In genomic region chr7:41568135-41568534, GRCh38 we compare ENCODE assay signal across 21 cellular contexts.
DNase-seq lines count a peak whose midpoint lies in the region; ATAC-seq, FAIRE-seq and TF ChIP-seq lines count a peak whose summit lies in the region.
"Had no signal": no experiment of that assay in that cellular context is flagged by ENCODE, and none has a peak within 500 bp of the region (broad histone marks: within the 10 kb centered on the region; RNA-seq: fewer than 3 reads in every experiment).

No MANE protein-coding gene starts in this region.

- H3K4me3 Mint-ChIP-seq in activated CD4-positive, alpha-beta T cell treated with anti-CD3 and anti-CD28 coated beads, Interleukin-2, amount 10 ng/mL, durations not matched to agents 7 days and 5 days, result no peak overlapping the region
- H3K4me3 Mint-ChIP-seq: H9; T-helper 1 cell treated with Interleukin-12 subunit alpha and Interleukin-12 subunit beta and Interleukin-4 antibody, amounts not matched to agents 30 μg/mL and 1 μg/mL, for 36 hours had no signal

- no peak for TF ChIP-seq EP300 in GM12878 (IDR thresholded peaks at IDR 0.05; ENCODE audit: borderline replicate concordance in 1 of 2, control insufficient read depth in 1 of 2, low read depth in 2 of 2, low read length in 2 of 2)

- FAIRE-seq in GM12878 (lab: Jason Lieb, UNC), result no peak
- FAIRE-seq: A204.1 had no signal

- H3K9ac ChIP-seq in BLaER1 treated with 17β-estradiol and CSF1 and Interleukin-3, amounts not matched to agents 10 nM and 100 nM, result no peak overlapping the region
- H3K9ac ChIP-seq in GM12878 (ENCODE audit: control insufficient read depth, insufficient read depth, low read length), result no peak overlapping the region

- RAD21 ChIA-PET in GM12878 (lab: Charles Lee; ENCODE audit: unreplicated experiment), result no interaction called here

- no peaks in the 10 kb centered on the region for H3K79me2 ChIP-seq in GM12878 (ENCODE audit: control insufficient read depth, insufficient read depth, low read length)

- H3K4me3 ChIP-seq in BLaER1 treated with 17β-estradiol and CSF1 and Interleukin-3, amounts not matched to agents 10 nM and 100 nM, result no peak overlapping the region
- H3K4me3 ChIP-seq in GM12878, result no peak overlapping the region
- H3K4me3 ChIP-seq: Peyer's patch had no signal

- H3K4me2 ChIP-seq in BLaER1 treated with 17β-estradiol and CSF1 and Interleukin-3, amounts not matched to agents 10 nM and 100 nM, result peak overlapping the region; percentile 55 to 85 (median 73)
- H3K4me2 ChIP-seq in GM12878 (ENCODE audit: control insufficient read depth, insufficient read depth), result no peak overlapping the region

- TF ChIP-seq CTCF in GM12878 (IDR thresholded peaks at IDR 0.05 in 2 of 3, conservative IDR thresholded peaks at IDR 0.05 in 1 of 3; ENCODE audit: control insufficient read depth in 2 of 3, extremely low read depth in 1 of 3, insufficient read depth in 1 of 3, low read depth in 3 of 3, low read length in 3 of 3), result no peak

- H3K27ac ChIP-seq in BLaER1 treated with 17β-estradiol and CSF1 and Interleukin-3, amounts not matched to agents 10 nM and 100 nM, result peak overlapping the region in 2 of 11 experiments; percentile 8 to 71; a peak in 1 of 22 replicates
- H3K27ac ChIP-seq in GM12878 (ENCODE audit: control insufficient read depth, insufficient read depth), result no peak overlapping the region
- H3K27ac ChIP-seq: HL-60, Peyer's patch had no signal

- POLR2A ChIA-PET in GM12878 (lab: Charles Lee), result no interaction called here
- POLR2A ChIA-PET in activated CD4-positive, alpha-beta T cell treated with anti-CD3 and anti-CD28 coated beads, Interleukin-2, amount 10 ng/mL, durations not matched to agents 7 days and 5 days (lab: Charles Lee), result no interaction called here

- no TSS peak for BruUV-seq in GM12878 (replicated peaks; lab: Mats Ljungman, UMichigan)

- H4K20me1 ChIP-seq in BLaER1 treated with 17β-estradiol and CSF1 and Interleukin-3, amounts not matched to agents 10 nM and 100 nM, result no peaks in the 10 kb centered on the region
- H4K20me1 ChIP-seq in GM12878 (ENCODE audit: control insufficient read depth, insufficient read depth), result no peaks in the 10 kb centered on the region

- SMC1A ChIA-PET in GM12878 (lab: Charles Lee; ENCODE audit: uncharacterized antibody, unreplicated experiment), result no interaction called here

- no peak for TF ChIP-seq POLR2A in GM12878 (IDR thresholded peaks at IDR 0.05; ENCODE audit: low read depth, low read length)

- no peaks in the 10 kb centered on the region for H3K27me3 ChIP-seq in BLaER1 treated with 17β-estradiol and CSF1 and Interleukin-3, amounts not matched to agents 10 nM and 100 nM
- H3K27me3 ChIP-seq in GM12878 (replicated peaks in 1 of 2; ENCODE audit: control insufficient read depth in 2 of 2, insufficient read depth in 2 of 2, low read length in 1 of 2), result no peaks in the 10 kb centered on the region
- H3K27me3 ChIP-seq: Peyer's patch had no signal

- no peaks in the 10 kb centered on the region for H3K4me1 Mint-ChIP-seq in activated CD4-positive, alpha-beta T cell treated with anti-CD3 and anti-CD28 coated beads, Interleukin-2, amount 10 ng/mL, durations not matched to agents 7 days and 5 days

- H3K36me3 ChIP-seq in BLaER1 treated with 17β-estradiol and CSF1 and Interleukin-3, amounts not matched to agents 10 nM and 100 nM, result no peaks in the 10 kb centered on the region
- H3K36me3 ChIP-seq in GM12878 (ENCODE audit: control insufficient read depth in 2 of 2, insufficient read depth in 2 of 2, low read length in 1 of 2), result no peaks in the 10 kb centered on the region
- H3K36me3 ChIP-seq: Peyer's patch had no signal

- H2AFZ ChIP-seq in GM12878 (ENCODE audit: control insufficient read depth, low read depth, low read length), result no peak overlapping the region

- in situ Hi-C loops in GM12878 (cut with MboI), result no loop called here

- CTCF ChIA-PET in GM12878 (lab: Yijun Ruan, JAX), result no interaction called here
- CTCF ChIA-PET in activated CD4-positive, alpha-beta T cell treated with anti-CD3 and anti-CD28 coated beads, Interleukin-2, amount 10 ng/mL, durations not matched to agents 7 days and 5 days (lab: Charles Lee), result no interaction called here

- intact Hi-C loops in GM12878 (cut with micrococcal nuclease; ENCODE audit: unreplicated experiment), result no loop called here

- H3K27me3 Mint-ChIP-seq in activated CD4-positive, alpha-beta T cell treated with anti-CD3 and anti-CD28 coated beads, Interleukin-2, amount 10 ng/mL, durations not matched to agents 7 days and 5 days, result no peaks in the 10 kb centered on the region

- H3K9me3 Mint-ChIP-seq in activated CD4-positive, alpha-beta T cell treated with anti-CD3 and anti-CD28 coated beads, Interleukin-2, amount 10 ng/mL, durations not matched to agents 7 days and 5 days, result peaks cover 6% of the 10 kb centered on the region

- no peak overlapping the region for H3K27ac Mint-ChIP-seq in activated CD4-positive, alpha-beta T cell treated with anti-CD3 and anti-CD28 coated beads, Interleukin-2, amount 10 ng/mL, durations not matched to agents 7 days and 5 days
- H3K27ac Mint-ChIP-seq: H9; T-helper 1 cell treated with Interleukin-12 subunit alpha and Interleukin-12 subunit beta and Interleukin-4 antibody, amounts not matched to agents 30 μg/mL and 1 μg/mL, for 36 hours had no signal

- DNase-seq in GM12878 (ENCODE audit: low read depth, low spot score) (no peak), T-helper 1 cell (no peak), hepatic stellate cell (ENCODE audit: low spot score) (no peak)
- DNase-seq in activated naive CD4-positive, alpha-beta T cell treated with anti-CD3 and anti-CD28 coated beads, Interleukin-2, amount 50 U/mL, for 16 hours, result no peak
- DNase-seq in activated CD4-positive, alpha-beta T cell treated with anti-CD3 and anti-CD28 coated beads, Interleukin-2, amount 10 ng/mL, durations not matched to agents 7 days and 5 days, result no peak
- DNase-seq: Caco-2, H9, KG1, NCI-H1048, NCI-H146, NCI-H2107, NCI-H446 treated with DMSO at 0.1 percent for 48 hours, NCI-H774, Peyer's patch, Right ventricle myocardium superior had no signal

- no peaks in the 10 kb centered on the region for H3K36me3 Mint-ChIP-seq in activated CD4-positive, alpha-beta T cell treated with anti-CD3 and anti-CD28 coated beads, Interleukin-2, amount 10 ng/mL, durations not matched to agents 7 days and 5 days (ENCODE audit: low read depth)

- ATAC-seq in GM21447 (IDR thresholded peaks at IDR 0.05; ENCODE audit: unreplicated experiment) (peak; percentile 65), HG02981 (IDR thresholded peaks at IDR 0.05; ENCODE audit: unreplicated experiment) (peak; percentile 66), GM12878 (peak; percentile 68)

- H3K4me1 ChIP-seq in BLaER1 treated with 17β-estradiol and CSF1 and Interleukin-3, amounts not matched to agents 10 nM and 100 nM, result peaks cover 19 to 30% (median 22%) of the 10 kb centered on the region in 10 experiments
- no peaks in the 10 kb centered on the region for H3K4me1 ChIP-seq in GM12878 (ENCODE audit: control insufficient read depth, insufficient read depth, low read length)
- H3K4me1 ChIP-seq: Caco-2, Peyer's patch had no signal

- H3K9me3 ChIP-seq in BLaER1 treated with 17β-estradiol and CSF1 and Interleukin-3, amounts not matched to agents 10 nM and 100 nM (replicated peaks in 1 of 11), result 0 out of 22 replicates have a peak, but pooled peaks cover 0 to 6% (median 0%) of the 10 kb centered on the region in 11 experiments
- no peaks in the 10 kb centered on the region for H3K9me3 ChIP-seq in GM12878 (replicated peaks; ENCODE audit: control insufficient read depth, insufficient read depth, low read length)
- H3K9me3 ChIP-seq: Caco-2, Peyer's patch had no signal

- WGBS in GM12878 (ENCODE audit: insufficient coverage, insufficient replicate concordance, low lambda C conversion rate, missing lambda C conversion rate), result 0% methylated on average over 1 of the region's 1 CpG

- no peak for TF ChIP-seq RAD21 in GM12878 (IDR thresholded peaks at IDR 0.05; ENCODE audit: insufficient read depth, low read depth, low read length)

TF ChIP-seq in GM12878, 131 proteins besides CTCF, POLR2A, EP300 and RAD21 (continues in another document):
- TF ChIP-seq SMC3 (IDR thresholded peaks at IDR 0.05; ENCODE audit: borderline replicate concordance, low read length) (no peak), HSF1 (IDR thresholded peaks at IDR 0.05; ENCODE audit: low read depth, low read length) (no peak), USF2 (IDR thresholded peaks at IDR 0.05; ENCODE audit: borderline replicate concordance, low read depth, low read length) (no peak), STAT1 (conservative IDR thresholded peaks at IDR 0.05) (no peak), POLR2AphosphoS2 (IDR thresholded peaks at IDR 0.05; ENCODE audit: low read depth, low read length) (no peak)
